Comparison of ENCODE assay signal across 25 cellular contexts in the genomic region with DNA sequence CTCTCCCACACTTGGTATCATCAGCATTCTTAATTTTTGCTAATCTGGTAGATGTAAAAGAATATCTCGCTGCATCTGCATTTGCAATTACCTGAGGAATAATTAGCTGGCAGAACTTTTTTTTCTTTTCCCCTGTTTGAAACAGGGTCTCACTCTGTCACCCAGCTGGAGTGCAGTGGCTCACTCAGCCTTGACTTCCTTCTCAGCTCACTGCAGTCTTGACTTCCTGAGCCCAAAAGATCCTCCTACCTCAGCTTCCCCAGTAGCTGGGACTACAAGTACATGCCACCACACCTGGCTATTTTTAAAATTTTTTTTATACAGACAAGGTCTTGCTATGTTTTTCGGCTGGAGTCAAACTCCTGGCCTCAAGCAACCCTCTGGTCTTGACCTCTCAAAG. TPM values are rescaled to one million over a fixed set of nuclear protein-coding genes. Genes with fewer than 3 reads are reported as not detected.
"Had no signal": no experiment of that assay in that cellular context is flagged by ENCODE, and none has a peak within 500 bp of the region (broad histone marks: within the 10 kb centered on the region; RNA-seq: fewer than 3 reads in every experiment).

No MANE protein-coding gene starts in this region.

- H3K4me3 Mint-ChIP-seq: activated CD4-positive, alpha-beta memory T cell treated with anti-CD3 and anti-CD28 coated beads, Interleukin-2, amount 10 ng/mL, durations not matched to agents 7 days and 5 days; activated CD4-positive, alpha-beta T cell treated with anti-CD3 and anti-CD28 coated beads for 36 hours; activated naive CD4-positive, alpha-beta T cell treated with anti-CD3 and anti-CD28 coated beads, Interleukin-2, amount 10 ng/mL, durations not matched to agents 7 days and 5 days; activated naive CD8-positive, alpha-beta T cell treated with anti-CD3 and anti-CD28 coated beads for 36 hours; activated T-cell treated with anti-CD3 and anti-CD28 coated beads, Interleukin-2, amount 50 U/mL, for 72 hours; T-helper 1 cell treated with Interleukin-12 subunit alpha and Interleukin-12 subunit beta and Interleukin-4 antibody, amounts not matched to agents 30 μg/mL and 1 μg/mL, for 36 hours had no signal

- FAIRE-seq: TTC549 had no signal

- H3K4me3 ChIP-seq: cardiac muscle cell had no signal

- H3K27ac ChIP-seq: brain microvascular endothelial cell, cardiac muscle cell had no signal

- H3K27me3 Mint-ChIP-seq: activated naive CD8-positive, alpha-beta T cell treated with anti-CD3 and anti-CD28 coated beads for 36 hours had no signal

- H3K27ac Mint-ChIP-seq: activated CD4-positive, alpha-beta memory T cell treated with anti-CD3 and anti-CD28 coated beads, Interleukin-2, amount 10 ng/mL, durations not matched to agents 7 days and 5 days; activated CD4-positive, alpha-beta T cell treated with anti-CD3 and anti-CD28 coated beads for 36 hours; activated naive CD4-positive, alpha-beta T cell treated with anti-CD3 and anti-CD28 coated beads, Interleukin-2, amount 10 ng/mL, durations not matched to agents 7 days and 5 days; activated naive CD8-positive, alpha-beta T cell treated with anti-CD3 and anti-CD28 coated beads for 36 hours; activated T-cell treated with anti-CD3 and anti-CD28 coated beads, Interleukin-2, amount 50 U/mL, for 72 hours; activated T-helper 2 cell treated with anti-CD3 and anti-CD28 coated beads, Interferon-gamma antibody, Interleukin-2, Interleukin-4, amounts not matched to agents 10 μg/mL and 5 μg/mL and 100 μg/mL, durations not matched to agents 14 hours and 24 hours and 36 hours; T-helper 1 cell treated with Interleukin-12 subunit alpha and Interleukin-12 subunit beta and Interleukin-4 antibody, amounts not matched to agents 30 μg/mL and 1 μg/mL, for 36 hours had no signal

- H3K36me3 ChIP-seq: brain microvascular endothelial cell, cardiac muscle cell had no signal

- H3K36me3 Mint-ChIP-seq: activated naive CD4-positive, alpha-beta T cell treated with anti-CD3 and anti-CD28 coated beads, Interleukin-2, amount 10 ng/mL, durations not matched to agents 7 days and 5 days; activated naive CD8-positive, alpha-beta T cell treated with anti-CD3 and anti-CD28 coated beads for 36 hours had no signal

- H3K4me1 Mint-ChIP-seq: activated CD4-positive, alpha-beta memory T cell treated with anti-CD3 and anti-CD28 coated beads, Interleukin-2, amount 10 ng/mL, durations not matched to agents 7 days and 5 days; activated CD4-positive, alpha-beta T cell treated with anti-CD3 and anti-CD28 coated beads for 36 hours; activated naive CD4-positive, alpha-beta T cell treated with anti-CD3 and anti-CD28 coated beads, Interleukin-2, amount 10 ng/mL, durations not matched to agents 7 days and 5 days; activated naive CD8-positive, alpha-beta T cell treated with anti-CD3 and anti-CD28 coated beads for 36 hours had no signal

- H3K27me3 ChIP-seq: brain microvascular endothelial cell, cardiac muscle cell had no signal

- ATAC-seq: activated CD4-positive, alpha-beta T cell treated with anti-CD3 and anti-CD28 coated beads for 36 hours; activated T-cell treated with anti-CD3 and anti-CD28 coated beads, Interleukin-2, amount 50 U/mL, for 72 hours; Panc1 had no signal

- DNase-seq: activated CD4-positive, alpha-beta memory T cell treated with anti-CD3 and anti-CD28 coated beads, Interleukin-2, amount 10 ng/mL, durations not matched to agents 7 days and 5 days; activated CD4-positive, alpha-beta T cell treated with anti-CD3 and anti-CD28 coated beads for 36 hours; activated CD4-positive, alpha-beta T cell treated with anti-CD3 and anti-CD28 coated beads, Interleukin-2, amount 50 U/mL, for 1 hour; activated CD4-positive, CD25-positive, alpha-beta regulatory T cell; activated CD8-positive, alpha-beta memory T cell treated with anti-CD3 and anti-CD28 coated beads, Interleukin-2, amount 50 U/mL, for 4 hours; activated gamma-delta T cell treated with Interleukin-2 at 50 U/mL for 16 hours; activated naive CD4-positive, alpha-beta T cell treated with anti-CD3 and anti-CD28 coated beads, Interleukin-2, amount 10 ng/mL, durations not matched to agents 7 days and 5 days; activated naive CD8-positive, alpha-beta T cell treated with anti-CD3 and anti-CD28 coated beads for 36 hours; activated T-cell treated with anti-CD3 and anti-CD28 coated beads, Interleukin-2, amount 50 U/mL, for 72 hours; brain microvascular endothelial cell; NCI-H1092 treated with DMSO at 0.1 percent for 48 hours; NCI-H1417 treated with DMSO at 0.1 percent for 48 hours; NCI-H1694; NCI-H2029; NCI-H345; NCI-H510A; NCI-H526 treated with DMSO at 0.1 percent for 48 hours; NCI-H82; OCI-M1; SHP77 had no signal

- H3K9me3 Mint-ChIP-seq: activated CD4-positive, alpha-beta memory T cell treated with anti-CD3 and anti-CD28 coated beads, Interleukin-2, amount 10 ng/mL, durations not matched to agents 7 days and 5 days; activated naive CD4-positive, alpha-beta T cell treated with anti-CD3 and anti-CD28 coated beads, Interleukin-2, amount 10 ng/mL, durations not matched to agents 7 days and 5 days; activated naive CD8-positive, alpha-beta T cell treated with anti-CD3 and anti-CD28 coated beads for 36 hours; activated T-cell treated with anti-CD3 and anti-CD28 coated beads, Interleukin-2, amount 50 U/mL, for 72 hours; activated T-helper 2 cell treated with anti-CD3 and anti-CD28 coated beads, Interferon-gamma antibody, Interleukin-2, Interleukin-4, amounts not matched to agents 10 μg/mL and 5 μg/mL and 100 μg/mL, durations not matched to agents 14 hours and 24 hours and 36 hours; T-helper 1 cell treated with Interleukin-12 subunit alpha and Interleukin-12 subunit beta and Interleukin-4 antibody, amounts not matched to agents 30 μg/mL and 1 μg/mL, for 36 hours had no signal

RNA-seq across cellular contexts. Expression of gene ENAH, which starts 35.4 kb away (rescaled TPM):
- total RNA-seq: activated CD4-positive, alpha-beta memory T cell treated with anti-CD3 and anti-CD28 coated beads, Interleukin-2, amount 10 ng/mL, durations not matched to agents 7 days and 5 days had no signal
